Comparison of ENCODE assay signal across 12 cellular contexts in genomic region chr6:16999486-17000436, GRCh38.
DNase-seq lines count a peak whose midpoint lies in the region; TF ChIP-seq lines count a peak whose summit lies in the region.
"Had no signal": no experiment of that assay in that cellular context is flagged by ENCODE, and none has a peak within 500 bp of the region (broad histone marks: within the 10 kb centered on the region; RNA-seq: fewer than 3 reads in every experiment).

No MANE protein-coding gene starts in this region.

- H3K4me3 ChIP-seq in fibroblast of mammary gland (ENCODE audit: control insufficient read depth, low read depth, low read length) (no peak overlapping the region), prostate gland (no peak overlapping the region)

- no peaks in the 10 kb centered on the region for H3K27me3 ChIP-seq in prostate gland (replicated peaks; ENCODE audit: insufficient read depth)

- H3K27ac ChIP-seq in prostate gland, result peak overlapping the region; percentile 37 to 48

- TF ChIP-seq CTCF in fibroblast of mammary gland (conservative IDR thresholded peaks at IDR 0.05; ENCODE audit: control insufficient read depth, insufficient read depth, low read depth, low read length) (no peak), prostate gland (IDR thresholded peaks at IDR 0.05) (no peak)

- no peak for TF ChIP-seq POLR2A in prostate gland (IDR thresholded peaks at IDR 0.05)

- no peaks in the 10 kb centered on the region for H3K4me1 ChIP-seq in prostate gland (replicated peaks)

- H3K9me3 ChIP-seq in prostate gland, result no peaks in the 10 kb centered on the region

- H3K36me3 ChIP-seq in prostate gland, result no peaks in the 10 kb centered on the region

- intact Hi-C loops in prostate gland (cut with DNase I), result no loop called here

- in situ Hi-C loops in SK-MEL-5 (cut with HindIII; ENCODE audit: low pct_unique_long_range_greater_than_20kb, low sequenced_read_pairs), result no loop called here

- peak; percentile 10 for DNase-seq in ELR (ENCODE audit: low read depth)
- DNase-seq in SK-MEL-5 (ENCODE audit: low read depth, low spot score), result peak; percentile 44
- DNase-seq in fibroblast of mammary gland (ENCODE audit: low read depth), result peak; percentile 93
- peak; percentile 49 for DNase-seq in prostate gland (ENCODE audit: low spot score)
- no peak for DNase-seq in NCI-H2227 treated with DMSO at 0.1 percent for 48 hours (lab: John Stamatoyannopoulos, UW)
- no peak for DNase-seq in NCI-H1436 treated with DMSO at 0.1 percent for 48 hours (lab: John Stamatoyannopoulos, UW)
- no peak for DNase-seq in OCI-M2 (lab: John Stamatoyannopoulos, UW; ENCODE audit: unreplicated experiment)
- DNase-seq: activated CD4-positive, alpha-beta T cell treated with anti-CD3 and anti-CD28 coated beads, Interleukin-2, amount 10 ng/mL, durations not matched to agents 24 days and 14 days; activated effector memory CD4-positive, alpha-beta T cell treated with anti-CD3 and anti-CD28 coated beads, Interleukin-2, amount 50 U/mL, for 16 hours; COR-L47; hippocampal formation; NCI-H146 had no signal

- 12% methylated on average over 2 of the region's 2 CpGs for WGBS in prostate gland

Comparison
In these comparisons a context has a peak if more than half of its experiments do, and no peak if none do; other contexts are left out.
1. DNase-seq: peak in ELR (single experiment), SK-MEL-5 (single experiment), fibroblast of mammary gland (single experiment) and prostate gland (single experiment); none in NCI-H2227 treated with DMSO at 0.1 percent for 48 hours (single experiment), NCI-H1436 treated with DMSO at 0.1 percent for 48 hours (single experiment) and OCI-M2 (single experiment).